1 cellular context compared by ENCODE assay signal in the genomic region with DNA sequence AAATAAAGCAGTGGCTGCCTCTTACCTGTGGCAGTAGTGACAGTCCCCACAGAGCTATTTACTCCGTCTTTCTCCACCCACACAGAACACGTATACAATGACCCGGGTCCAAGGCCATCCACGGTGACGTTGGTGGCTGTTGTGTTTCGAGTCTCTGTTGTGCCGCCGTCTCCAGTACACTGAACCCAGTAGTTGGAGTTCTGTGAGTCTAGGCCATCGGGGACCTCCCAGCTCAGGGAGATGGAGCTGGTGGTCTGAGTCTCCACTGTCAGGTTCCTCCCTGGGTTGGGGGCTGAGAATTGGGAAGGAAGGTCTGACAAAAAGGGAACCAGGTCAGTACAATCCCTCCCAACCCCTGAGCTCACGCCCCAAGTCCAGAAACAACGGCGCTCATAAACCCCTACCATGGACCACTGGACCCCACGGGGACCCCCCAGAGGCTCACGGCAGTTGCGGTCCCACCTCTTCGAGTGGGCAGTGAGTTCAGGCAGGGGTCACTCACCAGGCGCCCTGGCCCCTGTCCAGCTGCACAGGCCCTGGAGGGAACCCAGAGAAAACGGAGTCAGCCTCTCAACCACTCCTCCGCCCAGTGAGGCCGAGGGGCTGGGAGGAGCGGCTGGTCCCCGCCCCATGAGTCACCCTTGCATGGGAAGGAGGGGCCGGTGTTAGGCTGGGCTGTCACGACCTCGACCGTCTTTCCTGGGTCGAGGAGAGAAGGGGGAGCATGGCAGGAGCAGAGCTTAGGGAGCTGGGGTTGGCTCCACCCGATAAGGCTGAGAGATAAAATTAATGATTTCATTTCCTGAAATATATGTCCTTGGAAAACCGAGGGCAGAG.
A peak's percentile ranks its signal among the peaks of the same experiment; 100 is the strongest.
TF ChIP-seq lines count a peak whose summit lies in the region.

No MANE protein-coding gene starts in this region.

TF ChIP-seq in HepG2, 621 proteins besides CTCF, POLR2A, EP300 and RAD21 (continued from another document and continues in another):
- TF ChIP-seq, protein P1, sequence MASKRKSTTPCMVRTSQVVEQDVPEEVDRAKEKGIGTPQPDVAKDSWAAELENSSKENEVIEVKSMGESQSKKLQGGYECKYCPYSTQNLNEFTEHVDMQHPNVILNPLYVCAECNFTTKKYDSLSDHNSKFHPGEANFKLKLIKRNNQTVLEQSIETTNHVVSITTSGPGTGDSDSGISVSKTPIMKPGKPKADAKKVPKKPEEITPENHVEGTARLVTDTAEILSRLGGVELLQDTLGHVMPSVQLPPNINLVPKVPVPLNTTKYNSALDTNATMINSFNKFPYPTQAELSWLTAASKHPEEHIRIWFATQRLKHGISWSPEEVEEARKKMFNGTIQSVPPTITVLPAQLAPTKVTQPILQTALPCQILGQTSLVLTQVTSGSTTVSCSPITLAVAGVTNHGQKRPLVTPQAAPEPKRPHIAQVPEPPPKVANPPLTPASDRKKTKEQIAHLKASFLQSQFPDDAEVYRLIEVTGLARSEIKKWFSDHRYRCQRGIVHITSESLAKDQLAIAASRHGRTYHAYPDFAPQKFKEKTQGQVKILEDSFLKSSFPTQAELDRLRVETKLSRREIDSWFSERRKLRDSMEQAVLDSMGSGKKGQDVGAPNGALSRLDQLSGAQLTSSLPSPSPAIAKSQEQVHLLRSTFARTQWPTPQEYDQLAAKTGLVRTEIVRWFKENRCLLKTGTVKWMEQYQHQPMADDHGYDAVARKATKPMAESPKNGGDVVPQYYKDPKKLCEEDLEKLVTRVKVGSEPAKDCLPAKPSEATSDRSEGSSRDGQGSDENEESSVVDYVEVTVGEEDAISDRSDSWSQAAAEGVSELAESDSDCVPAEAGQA (IDR thresholded peaks at IDR 0.05; ENCODE audit: low read depth): peak; percentile 14; the same call in 1 of the 2 replicates
- TF ChIP-seq, protein P1 (CRISPR knock-in tag; IDR thresholded peaks at IDR 0.05; ENCODE audit: borderline replicate concordance): no peak
- 0 out of 2 replicates have a peak, but pooled peaks have one; percentile 40 for TF ChIP-seq HES4 (CRISPR knock-in tag; IDR thresholded peaks at IDR 0.05; ENCODE audit: borderline replicate concordance)
- TF ChIP-seq ZNF782 (CRISPR knock-in tag; IDR thresholded peaks at IDR 0.05; ENCODE audit: borderline replicate concordance): no peak
- peak; percentile 99 for TF ChIP-seq JUND (CRISPR knock-in tag; IDR thresholded peaks at IDR 0.05)
- 0 out of 2 replicates have a peak, but pooled peaks have one; percentile 17 for TF ChIP-seq CREB3 (CRISPR knock-in tag; IDR thresholded peaks at IDR 0.05)
- no peak for TF ChIP-seq FLYWCH1 (CRISPR knock-in tag; IDR thresholded peaks at IDR 0.05)
- peak; percentile 28; the same call in 1 of the 2 replicates for TF ChIP-seq ZBED4 (CRISPR knock-in tag; IDR thresholded peaks at IDR 0.05; ENCODE audit: borderline replicate concordance)
- no peak for TF ChIP-seq TRAFD1 (CRISPR knock-in tag; IDR thresholded peaks at IDR 0.05; ENCODE audit: borderline replicate concordance)
- no peak for TF ChIP-seq EEA1 (CRISPR knock-in tag; IDR thresholded peaks at IDR 0.05; ENCODE audit: borderline replicate concordance)
- TF ChIP-seq, protein P2, sequence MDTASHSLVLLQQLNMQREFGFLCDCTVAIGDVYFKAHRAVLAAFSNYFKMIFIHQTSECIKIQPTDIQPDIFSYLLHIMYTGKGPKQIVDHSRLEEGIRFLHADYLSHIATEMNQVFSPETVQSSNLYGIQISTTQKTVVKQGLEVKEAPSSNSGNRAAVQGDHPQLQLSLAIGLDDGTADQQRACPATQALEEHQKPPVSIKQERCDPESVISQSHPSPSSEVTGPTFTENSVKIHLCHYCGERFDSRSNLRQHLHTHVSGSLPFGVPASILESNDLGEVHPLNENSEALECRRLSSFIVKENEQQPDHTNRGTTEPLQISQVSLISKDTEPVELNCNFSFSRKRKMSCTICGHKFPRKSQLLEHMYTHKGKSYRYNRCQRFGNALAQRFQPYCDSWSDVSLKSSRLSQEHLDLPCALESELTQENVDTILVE (CRISPR knock-in tag; IDR thresholded peaks at IDR 0.05): peak; percentile 69; the same call in 1 of the 2 replicates
- TF ChIP-seq PPARG (CRISPR knock-in tag; conservative IDR thresholded peaks at IDR 0.05): peak; percentile 45
- TF ChIP-seq ZNF572 (CRISPR knock-in tag; IDR thresholded peaks at IDR 0.05): 0 out of 2 replicates have a peak, but pooled peaks have one; percentile 86
- TF ChIP-seq, protein P3, sequence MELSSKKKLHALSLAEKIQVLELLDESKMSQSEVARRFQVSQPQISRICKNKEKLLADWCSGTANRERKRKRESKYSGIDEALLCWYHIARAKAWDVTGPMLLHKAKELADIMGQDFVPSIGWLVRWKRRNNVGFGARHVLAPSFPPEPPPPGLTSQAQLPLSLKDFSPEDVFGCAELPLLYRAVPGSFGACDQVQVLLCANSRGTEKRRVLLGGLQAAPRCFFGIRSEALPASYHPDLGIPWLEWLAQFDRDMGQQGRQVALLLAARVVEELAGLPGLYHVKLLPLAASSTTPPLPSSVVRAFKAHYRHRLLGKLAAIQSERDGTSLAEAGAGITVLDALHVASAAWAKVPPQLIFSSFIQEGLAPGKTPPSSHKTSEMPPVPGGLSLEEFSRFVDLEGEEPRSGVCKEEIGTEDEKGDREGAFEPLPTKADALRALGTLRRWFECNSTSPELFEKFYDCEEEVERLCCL (CRISPR knock-in tag; IDR thresholded peaks at IDR 0.05; ENCODE audit: borderline replicate concordance): no peak
- TF ChIP-seq, protein P4, sequence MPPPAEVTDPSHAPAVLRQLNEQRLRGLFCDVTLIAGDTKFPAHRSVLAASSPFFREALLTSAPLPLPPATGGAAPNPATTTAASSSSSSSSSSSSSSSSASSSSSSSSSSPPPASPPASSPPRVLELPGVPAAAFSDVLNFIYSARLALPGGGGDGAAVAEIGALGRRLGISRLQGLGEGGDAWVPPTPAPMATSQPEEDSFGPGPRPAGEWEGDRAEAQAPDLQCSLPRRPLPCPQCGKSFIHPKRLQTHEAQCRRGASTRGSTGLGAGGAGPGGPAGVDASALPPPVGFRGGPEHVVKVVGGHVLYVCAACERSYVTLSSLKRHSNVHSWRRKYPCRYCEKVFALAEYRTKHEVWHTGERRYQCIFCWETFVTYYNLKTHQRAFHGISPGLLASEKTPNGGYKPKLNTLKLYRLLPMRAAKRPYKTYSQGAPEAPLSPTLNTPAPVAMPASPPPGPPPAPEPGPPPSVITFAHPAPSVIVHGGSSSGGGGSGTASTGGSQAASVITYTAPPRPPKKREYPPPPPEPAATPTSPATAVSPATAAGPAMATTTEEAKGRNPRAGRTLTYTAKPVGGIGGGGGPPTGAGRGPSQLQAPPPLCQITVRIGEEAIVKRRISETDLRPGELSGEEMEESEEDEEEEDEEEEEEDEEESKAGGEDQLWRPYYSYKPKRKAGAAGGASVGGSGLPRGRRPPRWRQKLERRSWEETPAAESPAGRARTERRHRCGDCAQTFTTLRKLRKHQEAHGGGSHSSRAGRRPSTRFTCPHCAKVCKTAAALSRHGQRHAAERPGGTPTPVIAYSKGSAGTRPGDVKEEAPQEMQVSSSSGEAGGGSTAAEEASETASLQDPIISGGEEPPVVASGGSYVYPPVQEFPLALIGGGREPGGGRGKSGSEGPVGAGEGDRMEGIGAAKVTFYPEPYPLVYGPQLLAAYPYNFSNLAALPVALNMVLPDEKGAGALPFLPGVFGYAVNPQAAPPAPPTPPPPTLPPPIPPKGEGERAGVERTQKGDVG (CRISPR knock-in tag; IDR thresholded peaks at IDR 0.05; ENCODE audit: borderline replicate concordance): peak; percentile 76; the same call in 1 of the 2 replicates
- TF ChIP-seq SOX5 (CRISPR knock-in tag; IDR thresholded peaks at IDR 0.05; ENCODE audit: borderline replicate concordance): peak; percentile 78
- peak; percentile 90; the same call in 1 of the 2 replicates for TF ChIP-seq ZNF430 (CRISPR knock-in tag; IDR thresholded peaks at IDR 0.05)
- no peak for TF ChIP-seq PAWR (CRISPR knock-in tag; IDR thresholded peaks at IDR 0.05; ENCODE audit: borderline replicate concordance)
- 0 out of 2 replicates have a peak, but pooled peaks have one; percentile 24 for TF ChIP-seq KLF9 (CRISPR knock-in tag; IDR thresholded peaks at IDR 0.05; ENCODE audit: low read depth)
- no peak for TF ChIP-seq CEBPB (IDR thresholded peaks at IDR 0.05; ENCODE audit: borderline replicate concordance, low read depth, low read length)
- peak; percentile 94; the same call in 1 of the 2 replicates for TF ChIP-seq ZNF354B (CRISPR knock-in tag; IDR thresholded peaks at IDR 0.05)
- TF ChIP-seq, protein P5, sequence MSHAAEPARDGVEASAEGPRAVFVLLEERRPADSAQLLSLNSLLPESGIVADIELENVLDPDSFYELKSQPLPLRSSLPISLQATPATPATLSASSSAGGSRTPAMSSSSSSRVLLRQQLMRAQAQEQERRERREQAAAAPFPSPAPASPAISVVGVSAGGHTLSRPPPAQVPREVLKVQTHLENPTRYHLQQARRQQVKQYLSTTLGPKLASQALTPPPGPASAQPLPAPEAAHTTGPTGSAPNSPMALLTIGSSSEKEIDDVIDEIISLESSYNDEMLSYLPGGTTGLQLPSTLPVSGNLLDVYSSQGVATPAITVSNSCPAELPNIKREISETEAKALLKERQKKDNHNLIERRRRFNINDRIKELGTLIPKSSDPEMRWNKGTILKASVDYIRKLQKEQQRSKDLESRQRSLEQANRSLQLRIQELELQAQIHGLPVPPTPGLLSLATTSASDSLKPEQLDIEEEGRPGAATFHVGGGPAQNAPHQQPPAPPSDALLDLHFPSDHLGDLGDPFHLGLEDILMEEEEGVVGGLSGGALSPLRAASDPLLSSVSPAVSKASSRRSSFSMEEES (CRISPR knock-in tag; IDR thresholded peaks at IDR 0.05): peak; percentile 72
- peak; percentile 79; the same call in 1 of the 2 replicates for TF ChIP-seq FOXK1 (CRISPR knock-in tag; IDR thresholded peaks at IDR 0.05; ENCODE audit: borderline replicate concordance, low read depth)
- peak; percentile 53; the same call in 1 of the 2 replicates for TF ChIP-seq ARNT2 (CRISPR knock-in tag; IDR thresholded peaks at IDR 0.05; ENCODE audit: low read depth)
- TF ChIP-seq KDM2A (CRISPR knock-in tag; IDR thresholded peaks at IDR 0.05; ENCODE audit: borderline replicate concordance, low read depth): peak; percentile 81; the same call in 1 of the 2 replicates
- TF ChIP-seq HMG20A (CRISPR knock-in tag; IDR thresholded peaks at IDR 0.05; ENCODE audit: borderline replicate concordance): peak; percentile 55; the same call in 1 of the 2 replicates
- peak; percentile 83 for TF ChIP-seq ZSCAN31 (CRISPR knock-in tag; IDR thresholded peaks at IDR 0.05; ENCODE audit: low read depth)
- peak; percentile 44; the same call in 1 of the 2 replicates for TF ChIP-seq POGZ (CRISPR knock-in tag; IDR thresholded peaks at IDR 0.05)
- peak; percentile 77; the same call in 1 of the 2 replicates for TF ChIP-seq ZNF44 (CRISPR knock-in tag; IDR thresholded peaks at IDR 0.05)
- TF ChIP-seq ELF4 (CRISPR knock-in tag; IDR thresholded peaks at IDR 0.05; ENCODE audit: borderline replicate concordance): 0 out of 2 replicates have a peak, but pooled peaks have one; percentile 60
